ENCODE assay signal across 8 cellular contexts in the genomic region with DNA sequence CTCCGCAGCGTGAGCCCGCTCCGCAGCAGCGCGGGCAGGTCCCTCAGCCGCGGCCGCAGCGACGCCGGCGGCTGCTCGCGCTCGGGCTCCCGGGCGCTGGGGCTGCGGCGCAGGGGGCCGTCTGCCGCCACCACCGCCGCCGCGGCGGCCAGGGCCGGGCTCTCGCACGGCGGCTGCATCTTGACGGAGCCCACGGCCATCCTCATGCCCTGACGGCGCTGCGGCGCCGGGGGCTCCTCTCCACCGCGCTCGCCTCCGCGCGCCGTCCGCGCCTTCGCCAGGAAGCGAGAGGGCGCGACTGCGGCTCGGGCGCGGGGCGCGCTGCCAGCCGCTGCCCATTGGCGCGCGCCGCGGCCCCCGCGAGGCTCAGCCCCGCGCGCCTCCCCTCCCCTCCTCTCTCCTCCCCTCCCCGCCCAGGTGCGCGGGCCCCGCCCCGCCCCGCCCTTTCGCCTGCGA. TPM values are rescaled to one million over a fixed set of nuclear protein-coding genes. Genes with fewer than 3 reads are reported as not detected.
DNase-seq lines count a peak whose midpoint lies in the region; ATAC-seq, FAIRE-seq and TF ChIP-seq lines count a peak whose summit lies in the region.

A gene with protein sequence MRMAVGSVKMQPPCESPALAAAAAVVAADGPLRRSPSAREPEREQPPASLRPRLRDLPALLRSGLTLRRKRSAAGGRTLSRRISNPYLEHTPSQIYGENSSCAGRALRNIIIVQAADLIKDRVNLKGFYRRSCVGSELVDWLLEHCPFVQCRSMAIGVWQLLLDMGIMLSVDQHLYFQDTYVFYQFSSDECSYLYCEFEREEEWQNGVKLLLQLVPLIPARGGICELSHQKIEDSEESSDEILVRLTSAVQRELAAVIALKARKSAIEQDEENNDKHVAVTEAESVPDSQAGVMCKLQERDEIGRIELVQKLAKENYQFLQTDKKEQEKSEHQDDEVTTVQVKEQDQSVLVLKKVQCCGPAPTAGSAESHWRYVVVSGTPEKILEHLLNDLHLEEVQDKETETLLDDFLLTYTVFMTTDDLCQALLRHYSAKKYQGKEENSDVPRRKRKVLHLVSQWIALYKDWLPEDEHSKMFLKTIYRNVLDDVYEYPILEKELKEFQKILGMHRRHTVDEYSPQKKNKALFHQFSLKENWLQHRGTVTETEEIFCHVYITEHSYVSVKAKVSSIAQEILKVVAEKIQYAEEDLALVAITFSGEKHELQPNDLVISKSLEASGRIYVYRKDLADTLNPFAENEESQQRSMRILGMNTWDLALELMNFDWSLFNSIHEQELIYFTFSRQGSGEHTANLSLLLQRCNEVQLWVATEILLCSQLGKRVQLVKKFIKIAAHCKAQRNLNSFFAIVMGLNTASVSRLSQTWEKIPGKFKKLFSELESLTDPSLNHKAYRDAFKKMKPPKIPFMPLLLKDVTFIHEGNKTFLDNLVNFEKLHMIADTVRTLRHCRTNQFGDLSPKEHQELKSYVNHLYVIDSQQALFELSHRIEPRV (minus strand): TSS at position 300 of the 456 bp plus-strand sequence. CDS start 94 bp downstream, at position 206.

- H3K79me2 ChIP-seq in osteoblast (ENCODE audit: insufficient read depth, low read length): no peaks in the 10 kb centered on the region

- H3K27ac ChIP-seq in HUES48 (ENCODE audit: low read depth, low read length) (peak within 1 kb of the TSS; percentile 33), osteoblast (ENCODE audit: low read depth, low read length) (no peak within 1 kb of the TSS)

- H3K9ac ChIP-seq in HUES48 (ENCODE audit: low read depth, low read length): no peak within 1 kb of the TSS

- H4K20me1 ChIP-seq in osteoblast (ENCODE audit: insufficient read depth, low read length): no peaks in the 10 kb centered on the region

- H3K4me2 ChIP-seq in osteoblast (ENCODE audit: insufficient read depth, low read length): peak within 1 kb of the TSS; percentile 75

- H3K9me3 ChIP-seq in HUES48 (ENCODE audit: control insufficient read depth, insufficient read depth, low read length): no peaks in the 10 kb centered on the region
- H3K9me3 ChIP-seq in osteoblast (ENCODE audit: low read depth, low read length): no peaks in the 10 kb centered on the region

- peaks cover 22% of the 10 kb centered on the region for H3K27me3 ChIP-seq in HUES48 (ENCODE audit: control insufficient read depth, insufficient read depth, low read length)
- peaks cover 4% of the 10 kb centered on the region for H3K27me3 ChIP-seq in osteoblast (ENCODE audit: insufficient read depth, low read length)

- FAIRE-seq in D721Med (lab: Jason Lieb, UNC) (no peak), frontal cortex (lab: Jason Lieb, UNC) (no peak)

- H3K36me3 ChIP-seq in HUES48 (ENCODE audit: control insufficient read depth, insufficient read depth, low read length) (no peaks in the 10 kb centered on the region), osteoblast (ENCODE audit: insufficient read depth, low read length) (no peaks in the 10 kb centered on the region)

- H2AFZ ChIP-seq in osteoblast (ENCODE audit: low read length): peak within 1 kb of the TSS; percentile 49

- ATAC-seq in GM19324 (IDR thresholded peaks at IDR 0.05; ENCODE audit: low FRiP score, unreplicated experiment): peak; percentile 72

- H3K4me3 ChIP-seq in HUES48 (ENCODE audit: low read depth, low read length) (peak within 1 kb of the TSS; percentile 65), osteoblast (ENCODE audit: insufficient read depth, low read length) (peak within 1 kb of the TSS; percentile 57)

- H3K4me1 ChIP-seq in HUES48 (ENCODE audit: control insufficient read depth, insufficient read depth, low read length): peaks cover 19% of the 10 kb centered on the region
- peaks cover 7% of the 10 kb centered on the region for H3K4me1 ChIP-seq in osteoblast (ENCODE audit: insufficient read depth, low read length)

- no peak for TF ChIP-seq CTCF in D721Med (IDR thresholded peaks at IDR 0.05; ENCODE audit: insufficient read depth, missing control alignments)
- no peak for TF ChIP-seq CTCF in osteoblast (IDR thresholded peaks at IDR 0.05; ENCODE audit: extremely low read depth, low read depth, low read length)

- DNase-seq in D721Med (ENCODE audit: insufficient read length, low spot score) (peak; percentile 53), T1000 (lab: John Stamatoyannopoulos, UW) (peak; percentile 12), frontal cortex (ENCODE audit: low spot score in 2 of 2) (peak; percentile 67 to 70), osteoblast (ENCODE audit: insufficient read length, low spot score, missing footprints) (peak; percentile 92), SK-N-DZ (ENCODE audit: low spot score) (no peak), middle frontal gyrus (ENCODE audit: extremely low spot score, low spot score) (no peak)

RNA-seq across cellular contexts. Expression of the gene that starts here (rescaled TPM):
- total RNA-seq in frontal cortex (90.9 TPM), osteoblast (1.1 and 1.5 TPM in 2 replicates)
- 5.6 and 9.2 TPM in 2 replicates for polyA plus RNA-seq in SK-N-DZ (2014; cell fraction: cytosol; rRNA removed)
- polyA plus RNA-seq in SK-N-DZ (2014; cell fraction: nucleus; rRNA removed): 5.9 and 9.2 TPM in 2 replicates

Comparison
In these comparisons a context has a peak if more than half of its experiments do, and no peak if none do; other contexts are left out.
1. RNA of the gene that starts here (total RNA-seq): 90.9 TPM in frontal cortex (single experiment); 1.1 to 1.5 TPM in osteoblast; every median in the first group is over 10 times any median in the second.
2. DNase-seq: peak in D721Med (single experiment), T1000 (single experiment), frontal cortex (2 of 2) and osteoblast (single experiment); none in SK-N-DZ (single experiment) and middle frontal gyrus (single experiment).